In the genomic region with DNA sequence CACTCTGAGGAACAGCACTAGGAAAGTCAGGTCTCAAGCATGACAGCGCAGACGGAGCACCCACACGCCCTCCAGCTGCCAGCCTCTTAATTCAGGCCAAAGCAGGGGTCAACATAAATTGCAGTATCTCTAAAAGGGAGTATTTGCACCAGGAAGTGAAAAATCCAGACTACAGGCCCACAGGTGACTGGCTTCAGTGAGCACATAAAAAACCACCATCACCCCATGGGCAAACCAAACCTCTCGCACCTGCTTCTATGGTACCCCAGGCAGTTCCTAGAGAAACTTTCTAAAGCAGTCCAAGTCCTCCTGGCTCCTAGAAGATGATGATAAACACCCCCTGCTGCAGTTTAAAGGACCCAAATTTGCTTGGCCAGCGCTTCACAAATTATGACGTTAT, we compare ENCODE assay signal across 1 cellular context.
TF ChIP-seq lines count a peak whose summit lies in the region.

No MANE protein-coding gene starts in this region.

TF ChIP-seq in SK-N-SH treated with all-trans-retinoic acid at 6 μM for 48 hours, 23 proteins besides CTCF, POLR2A, EP300 and RAD21 (continued from another document):
- TF ChIP-seq RARB (CRISPR knock-in tag; IDR thresholded peaks at IDR 0.05) = no peak
- TF ChIP-seq ISL1 (CRISPR knock-in tag; IDR thresholded peaks at IDR 0.05) = no peak
- TF ChIP-seq OSR1 (CRISPR knock-in tag; IDR thresholded peaks at IDR 0.05) = no peak
- TF ChIP-seq TCF4 (CRISPR knock-in tag; IDR thresholded peaks at IDR 0.05; ENCODE audit: borderline replicate concordance) = no peak
- no peak for TF ChIP-seq ESRRG (CRISPR knock-in tag; IDR thresholded peaks at IDR 0.05)
- no peak for TF ChIP-seq GLIS3 (CRISPR knock-in tag; IDR thresholded peaks at IDR 0.05)
- TF ChIP-seq BACH2 (CRISPR knock-in tag; IDR thresholded peaks at IDR 0.05; ENCODE audit: borderline replicate concordance) = no peak
- TF ChIP-seq ZNF70 (CRISPR knock-in tag; IDR thresholded peaks at IDR 0.05) = no peak
